Comparison of ENCODE assay signal across 8 cellular contexts in the genomic region with DNA sequence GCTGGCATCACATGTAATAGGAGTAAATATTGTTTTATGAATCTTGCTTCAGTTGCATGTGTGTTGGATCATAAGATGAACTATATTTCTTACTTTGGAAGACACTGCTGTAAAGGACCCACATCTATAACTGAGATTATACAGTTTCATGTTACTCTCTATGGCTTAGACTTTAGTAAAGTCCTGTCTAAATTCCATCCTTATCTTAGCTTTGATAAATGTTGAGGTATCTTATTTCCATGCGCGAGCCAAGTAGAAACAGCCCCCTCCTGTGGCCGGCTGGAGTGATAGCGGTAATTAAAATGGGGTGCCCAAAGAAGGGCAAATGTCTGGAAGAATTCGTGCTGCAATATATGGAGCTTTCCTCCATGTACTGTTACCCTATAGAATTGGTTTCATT. TPM values are rescaled to one million over a fixed set of nuclear protein-coding genes. Genes with fewer than 3 reads are reported as not detected.
DNase-seq lines count a peak whose midpoint lies in the region; ATAC-seq and TF ChIP-seq lines count a peak whose summit lies in the region.

No MANE protein-coding gene starts in this region.

- H3K4me1 ChIP-seq in KMS-11 (ENCODE audit: low read depth, poor library complexity, severe bottlenecking) (peaks cover 26% of the 10 kb centered on the region), hepatocyte (ENCODE audit: insufficient read depth) (peaks cover 26% of the 10 kb centered on the region)

- H3K27me3 ChIP-seq in KMS-11 (ENCODE audit: insufficient read depth, low read depth) (no peaks in the 10 kb centered on the region), hepatocyte (no peaks in the 10 kb centered on the region)

- H3K36me3 ChIP-seq in KMS-11 (ENCODE audit: insufficient read depth) (no peaks in the 10 kb centered on the region), hepatocyte (replicated peaks; ENCODE audit: insufficient read depth, low read depth) (no peaks in the 10 kb centered on the region)

- no peak overlapping the region for H3K27ac ChIP-seq in KMS-11
- peak overlapping the region; percentile 0 for H3K27ac ChIP-seq in hepatocyte

- no peak for ATAC-seq in GM19395 (IDR thresholded peaks at IDR 0.05; ENCODE audit: unreplicated experiment)
- ATAC-seq in HG02763 (IDR thresholded peaks at IDR 0.05; ENCODE audit: unreplicated experiment), result no peak
- ATAC-seq in HG03095 (IDR thresholded peaks at IDR 0.05; ENCODE audit: unreplicated experiment), result no peak

- no peaks in the 10 kb centered on the region; the same call in 1 of the 2 replicates for H4K20me1 ChIP-seq in KMS-11 (ENCODE audit: insufficient read depth)
- H4K20me1 ChIP-seq in hepatocyte (ENCODE audit: insufficient read depth, poor library complexity, severe bottlenecking), result no peaks in the 10 kb centered on the region

- peak; percentile 42 for DNase-seq in EL
- peak; percentile 30 for DNase-seq in activated CD8-positive, alpha-beta memory T cell treated with anti-CD3 and anti-CD28 coated beads, Interleukin-2, amount 50 U/mL, for 4 hours
- peak; percentile 78 for DNase-seq in hepatocyte (ENCODE audit: low spot score)
- peak in 2 of 3 donors; percentile 22 to 32 for DNase-seq in stimulated activated CD4-positive, alpha-beta T cell treated with anti-CD3 and anti-CD28 coated beads, TNF-alpha, amount 100 ng/mL, for 48 hours (ENCODE audit: low read depth in 3 of 3)

- H2AFZ ChIP-seq in KMS-11 (ENCODE audit: low read depth) (no peak overlapping the region), hepatocyte (no peak overlapping the region)

- H3K4me2 ChIP-seq in KMS-11 (no peak overlapping the region), hepatocyte (peak overlapping the region; percentile 60)

- 25% methylated on average over 5 of the region's 5 CpGs for WGBS in hepatocyte (ENCODE audit: low lambda C conversion rate, missing lambda C conversion rate)

- no peak overlapping the region for H3K9ac ChIP-seq in KMS-11

- H3K4me3 ChIP-seq in KMS-11 (IDR thresholded peaks at IDR 0.05; ENCODE audit: insufficient read depth, low read depth, low read length) (no peak overlapping the region), hepatocyte (no peak overlapping the region)

- H3K79me2 ChIP-seq in KMS-11 (ENCODE audit: insufficient read depth, low read depth) (no peaks in the 10 kb centered on the region), hepatocyte (no peaks in the 10 kb centered on the region)

- TF ChIP-seq CTCF in KMS-11 (conservative IDR thresholded peaks at IDR 0.05; ENCODE audit: low read depth, low read length) (peak; percentile 91), hepatocyte (IDR thresholded peaks at IDR 0.05; ENCODE audit: poor library complexity) (peak; percentile 77)

- no peaks in the 10 kb centered on the region for H3K9me2 ChIP-seq in hepatocyte (replicated peaks; ENCODE audit: insufficient read depth)

- no peaks in the 10 kb centered on the region for H3K9me3 ChIP-seq in hepatocyte (ENCODE audit: low read depth)

RNA-seq across cellular contexts. Expression of gene CCDC158, which starts 43.0 kb away (rescaled TPM):
- total RNA-seq in hepatocyte, result not detected in 2 replicates
- 0.04 TPM in 1 of 2 replicates, not detected in the other for polyA plus RNA-seq in hepatocyte

RNA-seq across cellular contexts. Expression of gene SHROOM3, which starts 57.1 kb away (rescaled TPM):
- total RNA-seq in hepatocyte, result 58.8 and 63.1 TPM in 2 replicates
- polyA plus RNA-seq in hepatocyte, result 35.0 and 42.6 TPM in 2 replicates

Comparison
In these comparisons a context has a peak if more than half of its experiments do, and no peak if none do; other contexts are left out.
1. DNase-seq: peak in every context shown above with its lines; median percentile 78 in hepatocyte; 42 in EL; 30 in activated CD8-positive, alpha-beta memory T cell treated with anti-CD3 and anti-CD28 coated beads, Interleukin-2, amount 50 U/mL, for 4 hours; 27 in stimulated activated CD4-positive, alpha-beta T cell treated with anti-CD3 and anti-CD28 coated beads, TNF-alpha, amount 100 ng/mL, for 48 hours.